16 cellular contexts compared by ENCODE assay signal in the genomic region with DNA sequence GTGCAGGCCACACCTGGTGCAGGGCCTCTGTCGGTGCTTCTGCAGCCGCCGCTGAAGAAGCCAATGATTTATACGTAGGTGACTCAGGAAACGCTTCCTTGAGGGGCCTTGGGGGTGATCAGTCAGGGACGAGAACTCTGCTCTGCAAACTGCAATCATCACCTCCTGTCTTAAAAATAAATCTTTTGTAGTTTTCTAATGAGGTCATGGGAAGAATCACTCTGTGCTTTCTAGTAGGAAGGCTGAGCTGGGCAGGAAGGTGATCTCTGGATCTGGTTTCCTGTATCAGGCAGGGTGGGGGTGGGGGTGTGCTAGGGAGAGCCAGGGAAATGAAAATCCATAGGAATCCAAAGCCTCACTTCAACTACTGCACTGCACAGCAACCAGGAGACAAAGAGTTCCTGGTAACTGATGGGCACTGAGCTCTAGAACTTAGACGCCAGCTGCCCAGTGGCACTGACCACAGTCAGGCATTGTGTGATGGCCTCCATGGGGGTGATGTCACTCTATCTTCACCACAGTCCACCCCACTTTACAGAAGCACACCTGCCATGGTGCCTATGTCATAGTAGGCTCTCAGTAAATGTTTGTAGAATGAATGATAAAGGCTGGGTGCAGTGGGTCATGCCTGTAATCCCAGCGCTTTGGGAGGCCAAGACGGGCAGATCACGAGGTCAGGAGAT.
A peak's percentile ranks its signal among the peaks of the same experiment; 100 is the strongest.
DNase-seq lines count a peak whose midpoint lies in the region; ATAC-seq and TF ChIP-seq lines count a peak whose summit lies in the region.
"Had no signal": no experiment of that assay in that cellular context is flagged by ENCODE, and none has a peak within 500 bp of the region (broad histone marks: within the 10 kb centered on the region; RNA-seq: fewer than 3 reads in every experiment).

No MANE protein-coding gene starts in this region.

- no peaks in the 10 kb centered on the region for H3F3A ChIP-seq in GM23338 (replicated peaks; ENCODE audit: low read depth)

- H3K36me3 ChIP-seq in GM23338 (ENCODE audit: insufficient read depth): no peaks in the 10 kb centered on the region
- no peaks in the 10 kb centered on the region for H3K36me3 ChIP-seq in testis (ENCODE audit: low read depth, missing control alignments)
- H3K36me3 ChIP-seq: left ventricle myocardium inferior, upper lobe of left lung had no signal

- H3K9me3 ChIP-seq in testis: no peaks in the 10 kb centered on the region

- 0 out of 2 replicates have a peak overlapping the region, but pooled peaks have one; percentile 10 for H2AFZ ChIP-seq in GM23338

- intact Hi-C loops in testis (cut with DNase I; ENCODE audit: low total_unique reads): no loop called here

- 58 to 69% methylated on average over 10 of the region's 10 CpGs for WGBS in testis, 2 donors

- H3K27ac Mint-ChIP-seq in GM23338: no peak overlapping the region
- H3K27ac Mint-ChIP-seq in activated naive CD8-positive, alpha-beta T cell treated with anti-CD3 and anti-CD28 coated beads for 36 hours: peak overlapping the region; percentile 55

- H3K36me3 Mint-ChIP-seq in GM23338 (ENCODE audit: low read depth): 0 out of 3 replicates have a peak, but pooled peaks cover 4% of the 10 kb centered on the region
- peaks cover 16% of the 10 kb centered on the region for H3K36me3 Mint-ChIP-seq in activated naive CD8-positive, alpha-beta T cell treated with anti-CD3 and anti-CD28 coated beads for 36 hours

- H3K27me3 Mint-ChIP-seq in GM23338 (ENCODE audit: insufficient read depth, low read depth, poor library complexity): peaks cover 5% of the 10 kb centered on the region
- no peaks in the 10 kb centered on the region for H3K27me3 Mint-ChIP-seq in activated naive CD8-positive, alpha-beta T cell treated with anti-CD3 and anti-CD28 coated beads for 36 hours

- no peak overlapping the region for H3K4me3 Mint-ChIP-seq in GM23338
- peak overlapping the region; percentile 8 for H3K4me3 Mint-ChIP-seq in activated naive CD8-positive, alpha-beta T cell treated with anti-CD3 and anti-CD28 coated beads for 36 hours

- H3K4me1 Mint-ChIP-seq in GM23338: peaks cover 34% of the 10 kb centered on the region
- peaks cover 77% of the 10 kb centered on the region for H3K4me1 Mint-ChIP-seq in activated naive CD8-positive, alpha-beta T cell treated with anti-CD3 and anti-CD28 coated beads for 36 hours

- H3K79me2 ChIP-seq in GM23338 (replicated peaks; ENCODE audit: insufficient read depth): no peaks in the 10 kb centered on the region

- H3K27ac ChIP-seq in GM23338 (ENCODE audit: low read depth) (no peak overlapping the region), testis (no peak overlapping the region)
- H3K27ac ChIP-seq: 22Rv1, left ventricle myocardium inferior, upper lobe of left lung had no signal

- TF ChIP-seq CTCF in GM23338 (conservative IDR thresholded peaks at IDR 0.05; ENCODE audit: low read depth in 2 of 2) (no peak), testis (IDR thresholded peaks at IDR 0.05) (no peak)

- H3K4me2 ChIP-seq in GM23338: no peak overlapping the region

- TF ChIP-seq POLR2A in testis (IDR thresholded peaks at IDR 0.05): no peak

- ATAC-seq in GM23338: no peak
- ATAC-seq in GM21515 (IDR thresholded peaks at IDR 0.05; ENCODE audit: unreplicated experiment): no peak

- no peak overlapping the region for H3K4me3 ChIP-seq in GM23338
- H3K4me3 ChIP-seq in testis: no peak overlapping the region
- H3K4me3 ChIP-seq: left ventricle myocardium inferior, upper lobe of left lung had no signal

- H3K9me3 Mint-ChIP-seq in GM23338: peaks cover 8% of the 10 kb centered on the region; the same call in 2 of the 3 replicates
- peaks cover 14% of the 10 kb centered on the region for H3K9me3 Mint-ChIP-seq in activated naive CD8-positive, alpha-beta T cell treated with anti-CD3 and anti-CD28 coated beads for 36 hours

- H3K9me2 ChIP-seq in GM23338 (ENCODE audit: insufficient read depth): no peaks in the 10 kb centered on the region

- no peaks in the 10 kb centered on the region for H4K20me1 ChIP-seq in GM23338 (replicated peaks; ENCODE audit: insufficient read depth)

- H3K27me3 ChIP-seq in GM23338 (ENCODE audit: insufficient read depth) (no peaks in the 10 kb centered on the region), testis (no peaks in the 10 kb centered on the region)
- H3K27me3 ChIP-seq: upper lobe of left lung had no signal

- peak in 2 of 3 experiments; percentile 50 to 51 for DNase-seq in NCI-H1417 (lab: John Stamatoyannopoulos, UW)
- DNase-seq in NCI-H1417 treated with DMSO at 0.1 percent for 48 hours (lab: John Stamatoyannopoulos, UW): no peak
- DNase-seq in GM23338 (ENCODE audit: low spot score): no peak
- no peak for DNase-seq in activated naive CD8-positive, alpha-beta T cell treated with anti-CD3 and anti-CD28 coated beads for 36 hours
- peak; percentile 60 to 85 for DNase-seq in lung microvascular endothelial cell (ENCODE audit: low read depth in 2 of 2)
- no peak for DNase-seq in EL
- no peak for DNase-seq in testis
- DNase-seq: activated CD8-positive, alpha-beta memory T cell treated with anti-CD3 and anti-CD28 coated beads, Interleukin-2, amount 50 U/mL, for 48 hours; amniotic stem cell; foreskin melanocyte; left ventricle myocardium inferior; NCI-H2081; small intestine; upper lobe of left lung had no signal

- H3K4me1 ChIP-seq in GM23338 (ENCODE audit: insufficient read depth): peaks cover 23% of the 10 kb centered on the region
- H3K4me1 ChIP-seq in testis: no peaks in the 10 kb centered on the region
- H3K4me1 ChIP-seq: left ventricle myocardium inferior, upper lobe of left lung had no signal

TF ChIP-seq in GM23338, 12 proteins besides CTCF, POLR2A, EP300 and RAD21 (continues in another document):
- TF ChIP-seq ZNF114 (CRISPR knock-in tag; IDR thresholded peaks at IDR 0.05): no peak
- TF ChIP-seq, protein P1, sequence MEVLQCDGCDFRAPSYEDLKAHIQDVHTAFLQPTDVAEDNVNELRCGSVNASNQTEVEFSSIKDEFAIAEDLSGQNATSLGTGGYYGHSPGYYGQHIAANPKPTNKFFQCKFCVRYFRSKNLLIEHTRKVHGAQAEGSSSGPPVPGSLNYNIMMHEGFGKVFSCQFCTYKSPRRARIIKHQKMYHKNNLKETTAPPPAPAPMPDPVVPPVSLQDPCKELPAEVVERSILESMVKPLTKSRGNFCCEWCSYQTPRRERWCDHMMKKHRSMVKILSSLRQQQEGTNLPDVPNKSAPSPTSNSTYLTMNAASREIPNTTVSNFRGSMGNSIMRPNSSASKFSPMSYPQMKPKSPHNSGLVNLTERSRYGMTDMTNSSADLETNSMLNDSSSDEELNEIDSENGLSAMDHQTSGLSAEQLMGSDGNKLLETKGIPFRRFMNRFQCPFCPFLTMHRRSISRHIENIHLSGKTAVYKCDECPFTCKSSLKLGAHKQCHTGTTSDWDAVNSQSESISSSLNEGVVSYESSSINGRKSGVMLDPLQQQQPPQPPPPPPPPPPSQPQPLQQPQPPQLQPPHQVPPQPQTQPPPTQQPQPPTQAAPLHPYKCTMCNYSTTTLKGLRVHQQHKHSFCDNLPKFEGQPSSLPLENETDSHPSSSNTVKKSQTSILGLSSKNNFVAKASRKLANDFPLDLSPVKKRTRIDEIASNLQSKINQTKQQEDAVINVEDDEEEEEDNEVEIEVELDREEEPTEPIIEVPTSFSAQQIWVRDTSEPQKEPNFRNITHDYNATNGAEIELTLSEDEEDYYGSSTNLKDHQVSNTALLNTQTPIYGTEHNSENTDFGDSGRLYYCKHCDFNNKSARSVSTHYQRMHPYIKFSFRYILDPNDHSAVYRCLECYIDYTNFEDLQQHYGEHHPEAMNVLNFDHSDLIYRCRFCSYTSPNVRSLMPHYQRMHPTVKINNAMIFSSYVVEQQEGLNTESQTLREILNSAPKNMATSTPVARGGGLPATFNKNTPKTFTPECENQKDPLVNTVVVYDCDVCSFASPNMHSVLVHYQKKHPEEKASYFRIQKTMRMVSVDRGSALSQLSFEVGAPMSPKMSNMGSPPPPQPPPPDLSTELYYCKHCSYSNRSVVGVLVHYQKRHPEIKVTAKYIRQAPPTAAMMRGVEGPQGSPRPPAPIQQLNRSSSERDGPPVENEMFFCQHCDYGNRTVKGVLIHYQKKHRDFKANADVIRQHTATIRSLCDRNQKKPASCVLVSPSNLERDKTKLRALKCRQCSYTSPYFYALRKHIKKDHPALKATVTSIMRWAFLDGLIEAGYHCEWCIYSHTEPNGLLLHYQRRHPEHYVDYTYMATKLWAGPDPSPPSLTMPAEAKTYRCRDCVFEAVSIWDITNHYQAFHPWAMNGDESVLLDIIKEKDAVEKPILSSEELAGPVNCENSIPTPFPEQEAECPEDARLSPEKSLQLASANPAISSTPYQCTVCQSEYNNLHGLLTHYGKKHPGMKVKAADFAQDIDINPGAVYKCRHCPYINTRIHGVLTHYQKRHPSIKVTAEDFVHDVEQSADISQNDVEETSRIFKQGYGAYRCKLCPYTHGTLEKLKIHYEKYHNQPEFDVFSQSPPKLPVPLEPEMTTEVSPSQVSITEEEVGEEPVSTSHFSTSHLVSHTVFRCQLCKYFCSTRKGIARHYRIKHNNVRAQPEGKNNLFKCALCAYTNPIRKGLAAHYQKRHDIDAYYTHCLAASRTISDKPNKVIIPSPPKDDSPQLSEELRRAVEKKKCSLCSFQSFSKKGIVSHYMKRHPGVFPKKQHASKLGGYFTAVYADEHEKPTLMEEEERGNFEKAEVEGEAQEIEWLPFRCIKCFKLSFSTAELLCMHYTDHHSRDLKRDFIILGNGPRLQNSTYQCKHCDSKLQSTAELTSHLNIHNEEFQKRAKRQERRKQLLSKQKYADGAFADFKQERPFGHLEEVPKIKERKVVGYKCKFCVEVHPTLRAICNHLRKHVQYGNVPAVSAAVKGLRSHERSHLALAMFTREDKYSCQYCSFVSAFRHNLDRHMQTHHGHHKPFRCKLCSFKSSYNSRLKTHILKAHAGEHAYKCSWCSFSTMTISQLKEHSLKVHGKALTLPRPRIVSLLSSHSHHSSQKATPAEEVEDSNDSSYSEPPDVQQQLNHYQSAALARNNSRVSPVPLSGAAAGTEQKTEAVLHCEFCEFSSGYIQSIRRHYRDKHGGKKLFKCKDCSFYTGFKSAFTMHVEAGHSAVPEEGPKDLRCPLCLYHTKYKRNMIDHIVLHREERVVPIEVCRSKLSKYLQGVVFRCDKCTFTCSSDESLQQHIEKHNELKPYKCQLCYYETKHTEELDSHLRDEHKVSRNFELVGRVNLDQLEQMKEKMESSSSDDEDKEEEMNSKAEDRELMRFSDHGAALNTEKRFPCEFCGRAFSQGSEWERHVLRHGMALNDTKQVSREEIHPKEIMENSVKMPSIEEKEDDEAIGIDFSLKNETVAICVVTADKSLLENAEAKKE (CRISPR knock-in tag; IDR thresholded peaks at IDR 0.05): no peak
- TF ChIP-seq EZH2 (IDR thresholded peaks at IDR 0.05; ENCODE audit: low read depth, unreplicated experiment): no peak
- TF ChIP-seq POLR2AphosphoS5 (IDR thresholded peaks at IDR 0.05; ENCODE audit: low read depth): no peak
- no peak for TF ChIP-seq JUNB (IDR thresholded peaks at IDR 0.05; ENCODE audit: unreplicated experiment)
- no peak for TF ChIP-seq NANOG (IDR thresholded peaks at IDR 0.05; ENCODE audit: borderline replicate concordance)
- TF ChIP-seq EZH2phosphoT487 (IDR thresholded peaks at IDR 0.05; ENCODE audit: unreplicated experiment): no peak
- no peak for TF ChIP-seq CREB1 (CRISPR knock-in tag; IDR thresholded peaks at IDR 0.05; ENCODE audit: low read depth)
- TF ChIP-seq STAT1 (IDR thresholded peaks at IDR 0.05; ENCODE audit: unreplicated experiment): no peak

Comparison
In these comparisons a context has a peak if more than half of its experiments do, and no peak if none do; other contexts are left out.
1. DNase-seq: peak in NCI-H1417 (2 of 3) and lung microvascular endothelial cell (2 of 2); none in NCI-H1417 treated with DMSO at 0.1 percent for 48 hours (single experiment), GM23338 (single experiment), activated naive CD8-positive, alpha-beta T cell treated with anti-CD3 and anti-CD28 coated beads for 36 hours (single experiment), EL (single experiment) and testis (single experiment).